Comparison of ENCODE assay signal across 13 cellular contexts in genomic region chr5:56638061-56638621, GRCh38.
DNase-seq lines count a peak whose midpoint lies in the region; ATAC-seq lines count a peak whose summit lies in the region.
"Had no signal": no experiment of that assay in that cellular context is flagged by ENCODE, and none has a peak within 500 bp of the region (broad histone marks: within the 10 kb centered on the region; RNA-seq: fewer than 3 reads in every experiment).

No MANE protein-coding gene starts in this region.

- POLR2A ChIA-PET in naive thymus-derived CD4-positive, alpha-beta T cell (lab: Charles Lee) = interaction anchor here (1.0 kb wide), 1 partner anchor 22 kb away, joined by 3 read pairs; no protein-coding TSS in a partner anchor

- DNase-seq in DMS79 (lab: John Stamatoyannopoulos, UW) (peak; percentile 71), NCI-H187 treated with DMSO at 0.1 percent for 48 hours (lab: John Stamatoyannopoulos, UW) (peak; percentile 48), astrocyte of the hippocampus (ENCODE audit: low read depth, low spot score) (peak; percentile 68), foreskin melanocyte (no peak), pons (ENCODE audit: low spot score) (no peak)
- no peak for DNase-seq in naive thymus-derived CD4-positive, alpha-beta T cell
- DNase-seq: heart left ventricle; stimulated activated CD4-positive, alpha-beta T cell treated with anti-CD3 and anti-CD28 coated beads, Interleukin-2, amount 100 ng/mL, for 48 hours; testis had no signal

- CTCF ChIA-PET in naive thymus-derived CD4-positive, alpha-beta T cell (lab: Charles Lee) = no interaction called here

- H3K27ac Mint-ChIP-seq in naive thymus-derived CD4-positive, alpha-beta T cell = peak overlapping the region in 3 of 9 donors; percentile 69 to 94 (median 93)
- H3K27ac Mint-ChIP-seq: CD8-positive, alpha-beta T cell had no signal

- H3K4me3 Mint-ChIP-seq in naive thymus-derived CD4-positive, alpha-beta T cell = no peak overlapping the region
- H3K4me3 Mint-ChIP-seq: CD8-positive, alpha-beta T cell; neural crest cell had no signal

- no peak overlapping the region for H3K4me3 ChIP-seq in naive thymus-derived CD4-positive, alpha-beta T cell (ENCODE audit: low read length)
- H3K4me3 ChIP-seq: heart left ventricle, testis had no signal

- H3K36me3 ChIP-seq in naive thymus-derived CD4-positive, alpha-beta T cell (ENCODE audit: control insufficient read depth in 2 of 3, insufficient read depth in 3 of 3, low read length in 3 of 3) = no peaks in the 10 kb centered on the region
- H3K36me3 ChIP-seq: heart left ventricle had no signal

- H3K4me1 Mint-ChIP-seq in naive thymus-derived CD4-positive, alpha-beta T cell = peaks cover 0 to 48% (median 21%) of the 10 kb centered on the region in 7 donors

- peaks cover 0 to 22% (median 0%) of the 10 kb centered on the region in 5 donors for H3K27me3 Mint-ChIP-seq in naive thymus-derived CD4-positive, alpha-beta T cell

- peaks cover 0 to 5% (median 0%) of the 10 kb centered on the region in 11 donors for H3K9me3 Mint-ChIP-seq in naive thymus-derived CD4-positive, alpha-beta T cell
- H3K9me3 Mint-ChIP-seq: CD8-positive, alpha-beta T cell; neural crest cell had no signal

- ATAC-seq in naive thymus-derived CD4-positive, alpha-beta T cell = peak; percentile 7
- ATAC-seq in GM19324 (IDR thresholded peaks at IDR 0.05; ENCODE audit: low FRiP score, unreplicated experiment) = no peak
- no peak for ATAC-seq in HG03139 (IDR thresholded peaks at IDR 0.05; ENCODE audit: unreplicated experiment)
- ATAC-seq: CD8-positive, alpha-beta T cell; heart left ventricle had no signal

- H3K27ac ChIP-seq in naive thymus-derived CD4-positive, alpha-beta T cell (ENCODE audit: low read depth, low read length) = peak overlapping the region; percentile 66
- H3K27ac ChIP-seq: heart left ventricle, testis had no signal

- no peaks in the 10 kb centered on the region for H3K27me3 ChIP-seq in naive thymus-derived CD4-positive, alpha-beta T cell (ENCODE audit: control insufficient read depth in 2 of 2, insufficient read depth in 2 of 2, low read length in 2 of 2)
- H3K27me3 ChIP-seq: heart left ventricle, testis had no signal

- peaks cover 0 to 6% (median 0%) of the 10 kb centered on the region in 5 donors for H3K36me3 Mint-ChIP-seq in naive thymus-derived CD4-positive, alpha-beta T cell
- H3K36me3 Mint-ChIP-seq: CD8-positive, alpha-beta T cell had no signal

- H3K9me3 ChIP-seq in naive thymus-derived CD4-positive, alpha-beta T cell (ENCODE audit: control insufficient read depth in 2 of 3, low read length in 3 of 3) = no peaks in the 10 kb centered on the region
- H3K9me3 ChIP-seq: heart left ventricle, testis had no signal

- H3K4me1 ChIP-seq in naive thymus-derived CD4-positive, alpha-beta T cell (ENCODE audit: control insufficient read depth in 2 of 2, insufficient read depth in 2 of 2, low read length in 2 of 2) = peaks cover 0 to 12% of the 10 kb centered on the region in 2 donors

- intact Hi-C loops in naive thymus-derived CD4-positive, alpha-beta T cell (cut with micrococcal nuclease) = loop anchor here in 1 of 2 donors (1.0 kb wide), 1 partner anchor 10 kb away; no protein-coding TSS in a partner anchor

Comparison
In these comparisons a context has a peak if more than half of its experiments do, and no peak if none do; other contexts are left out.
1. DNase-seq: peak in DMS79 (single experiment), NCI-H187 treated with DMSO at 0.1 percent for 48 hours (single experiment) and astrocyte of the hippocampus (single experiment); none in naive thymus-derived CD4-positive, alpha-beta T cell (0 of 9), foreskin melanocyte (single experiment) and pons (single experiment).